ENCODE assay signal across 8 cellular contexts in the genomic region with DNA sequence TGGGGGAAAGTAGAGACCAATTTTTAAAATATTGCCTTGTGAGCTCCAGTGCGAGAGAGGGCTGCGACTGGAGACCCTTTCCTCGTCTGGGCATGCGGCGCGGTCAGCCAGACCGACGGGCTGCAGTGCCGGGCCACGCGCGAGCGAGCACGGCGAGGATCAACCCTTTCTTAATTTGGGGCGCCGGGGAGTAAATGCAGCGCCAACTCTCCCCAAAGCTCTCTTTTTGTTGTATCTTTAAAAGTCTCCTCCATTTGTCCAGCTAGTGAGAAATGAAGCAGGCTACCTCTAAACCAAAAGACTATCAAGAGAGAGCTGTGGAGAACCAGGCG. TPM values are rescaled to one million over a fixed set of nuclear protein-coding genes. Genes with fewer than 3 reads are reported as not detected.
DNase-seq lines count a peak whose midpoint lies in the region; ATAC-seq, FAIRE-seq and TF ChIP-seq lines count a peak whose summit lies in the region.

No MANE protein-coding gene starts in this region.

- no peak overlapping the region for H2BK120ac ChIP-seq in mesendoderm (ENCODE audit: low read depth, low read length)

- H3K9me3 Mint-ChIP-seq in astrocyte (ENCODE audit: unreplicated experiment): peaks cover 5% of the 10 kb centered on the region

- peak overlapping the region; percentile 69 for H3K4me3 Mint-ChIP-seq in astrocyte (ENCODE audit: unreplicated experiment)

- 11% methylated on average over 19 of the region's 19 CpGs for WGBS in right cardiac atrium
- WGBS in mesendoderm (ENCODE audit: extremely low coverage, insufficient coverage, low lambda C conversion rate): no CpG with 5 or more reads among the region's 19 CpGs

- H3K9me3 ChIP-seq in right cardiac atrium (ENCODE audit: control insufficient read depth, low read length) (no peaks in the 10 kb centered on the region), astrocyte (ENCODE audit: insufficient read depth, low read depth, low read length) (no peaks in the 10 kb centered on the region)

- H3K36me3 Mint-ChIP-seq in astrocyte (ENCODE audit: low read depth, unreplicated experiment): no peaks in the 10 kb centered on the region

- H3K79me2 ChIP-seq in astrocyte (ENCODE audit: insufficient read depth, low read length) (peaks cover 40% of the 10 kb centered on the region), mesendoderm (ENCODE audit: control insufficient read depth, insufficient read depth, low read length) (no peaks in the 10 kb centered on the region)

- H3K27me3 ChIP-seq in right cardiac atrium (ENCODE audit: control insufficient read depth, insufficient read depth): peaks cover 3% of the 10 kb centered on the region
- peaks cover 82% of the 10 kb centered on the region for H3K27me3 ChIP-seq in astrocyte (ENCODE audit: insufficient read depth, low read length)
- peaks cover 59% of the 10 kb centered on the region for H3K27me3 ChIP-seq in mesendoderm (ENCODE audit: insufficient read depth, low read length, poor library complexity)

- no peak overlapping the region for H3K27ac Mint-ChIP-seq in astrocyte (ENCODE audit: unreplicated experiment)

- no peak overlapping the region for H4K8ac ChIP-seq in mesendoderm (ENCODE audit: low read depth, low read length)

- no peak overlapping the region for H2AK5ac ChIP-seq in mesendoderm (ENCODE audit: low read length)

- intact Hi-C loops in right cardiac atrium (cut with DNase I) (no loop called here), cardiac septum (cut with DNase I) (no loop called here)

- H3K27ac ChIP-seq in right cardiac atrium (ENCODE audit: low read length) (no peak overlapping the region), astrocyte (ENCODE audit: low read depth, low read length) (peak overlapping the region; percentile 50), mesendoderm (ENCODE audit: low read depth, low read length) (no peak overlapping the region)

- peak overlapping the region; percentile 91 for H3K4me2 ChIP-seq in astrocyte (ENCODE audit: low read length)
- H3K4me2 ChIP-seq in mesendoderm (ENCODE audit: low read length): peak overlapping the region; percentile 39

- H2BK5ac ChIP-seq in mesendoderm (ENCODE audit: low read length): no peak overlapping the region

- peaks cover 90% of the 10 kb centered on the region for H3K27me3 Mint-ChIP-seq in astrocyte (ENCODE audit: low read depth, unreplicated experiment)

- H3K18ac ChIP-seq in mesendoderm (ENCODE audit: low read length): no peak overlapping the region

- no peak overlapping the region for H3K23ac ChIP-seq in mesendoderm (ENCODE audit: low read length)

- no peaks in the 10 kb centered on the region for H3K79me1 ChIP-seq in mesendoderm (ENCODE audit: low read length)

- H3K36me3 ChIP-seq in astrocyte (ENCODE audit: insufficient read depth, low read length): no peaks in the 10 kb centered on the region
- no peaks in the 10 kb centered on the region for H3K36me3 ChIP-seq in mesendoderm (ENCODE audit: control insufficient read depth, insufficient read depth, low read length)

- ATAC-seq in right cardiac atrium (no peak), HG02798 (IDR thresholded peaks at IDR 0.05; ENCODE audit: poor library complexity, unreplicated experiment) (no peak)

- TF ChIP-seq CTCF in astrocyte (IDR thresholded peaks at IDR 0.05; ENCODE audit: insufficient read depth, low read depth, low read length): no peak

- no peak overlapping the region for H2BK15ac ChIP-seq in mesendoderm (replicated peaks; ENCODE audit: low read depth)

- no peaks in the 10 kb centered on the region for H3K4me1 ChIP-seq in right cardiac atrium (ENCODE audit: control insufficient read depth, insufficient read depth, low read length)
- peaks cover 4% of the 10 kb centered on the region for H3K4me1 ChIP-seq in astrocyte (ENCODE audit: insufficient read depth, low read length)
- peaks cover 13% of the 10 kb centered on the region for H3K4me1 ChIP-seq in mesendoderm (ENCODE audit: control insufficient read depth, low read depth, low read length)

- H4K20me1 ChIP-seq in astrocyte (ENCODE audit: insufficient read depth, low read length): peaks cover 20% of the 10 kb centered on the region

- H3K56ac ChIP-seq in mesendoderm (ENCODE audit: low read length): peak overlapping the region; percentile 30

- no peaks in the 10 kb centered on the region for H3K4me1 Mint-ChIP-seq in astrocyte (ENCODE audit: low read depth, unreplicated experiment)

- FAIRE-seq in astrocyte (lab: Jason Lieb, UNC): no peak

- H3K4me3 ChIP-seq in right cardiac atrium (ENCODE audit: low read length) (peak overlapping the region; percentile 13), astrocyte (ENCODE audit: insufficient read depth, low read depth, low read length) (peak overlapping the region; percentile 69), mesendoderm (ENCODE audit: low read length) (no peak overlapping the region)

- H2AFZ ChIP-seq in astrocyte (ENCODE audit: low read depth, low read length): peak overlapping the region; percentile 62

- DNase-seq in right cardiac atrium (no peak), cardiac septum (ENCODE audit: low spot score) (no peak), astrocyte (ENCODE audit: low read depth) (no peak), mesendoderm (no peak), hippocampal formation (lab: John Stamatoyannopoulos, UW) (no peak), GM19238 (ENCODE audit: insufficient read length, low spot score) (no peak), NAMALWA (ENCODE audit: low spot score) (no peak)

- no peak overlapping the region for H4K5ac ChIP-seq in mesendoderm (ENCODE audit: low read length)

- H3K4ac ChIP-seq in mesendoderm (ENCODE audit: low read depth, low read length): no peak overlapping the region

- H3K9ac ChIP-seq in astrocyte (ENCODE audit: low read length) (peak overlapping the region; percentile 82), mesendoderm (ENCODE audit: low read length) (peak overlapping the region; percentile 20)

RNA-seq across cellular contexts. Expression of a gene that starts 1.5 kb away (rescaled TPM):
- total RNA-seq in right cardiac atrium: not detected
- 0.14 TPM for polyA plus RNA-seq in right cardiac atrium
- total RNA-seq in cardiac septum: 0.89 TPM
- total RNA-seq in astrocyte: 0.07 and 0.20 TPM in 2 replicates
- 0.21 TPM for polyA plus RNA-seq in mesendoderm (2013, experiment 1 of 2)
- 0.17 TPM for polyA plus RNA-seq in mesendoderm (2013, experiment 2 of 2)
